In genomic region chr18:27854631-27855030, GRCh38 we compare ENCODE assay signal across 19 cellular contexts.
"Had no signal": no experiment of that assay in that cellular context is flagged by ENCODE, and none has a peak within 500 bp of the region (broad histone marks: within the 10 kb centered on the region; RNA-seq: fewer than 3 reads in every experiment).

No MANE protein-coding gene starts in this region.

- H3K4me2 ChIP-seq: SK-N-SH had no signal

- ATAC-seq: Panc1, PC-3, T-cell had no signal

- DNase-seq: NCI-H1092, NCI-H1105 treated with DMSO at 0.1 percent for 48 hours, NCI-H1417 treated with DMSO at 0.1 percent for 48 hours, NCI-H146, NCI-H1694 treated with DMSO at 0.1 percent for 48 hours, NCI-H1930, NCI-H2081, NCI-H2107, NCI-H2227 treated with DMSO at 0.1 percent for 48 hours, NCI-H524, NCI-H526 treated with DMSO at 0.1 percent for 48 hours, NCI-H748 treated with DMSO at 0.1 percent for 48 hours, PC-3, SHP77, SK-N-SH, SW 1271, T-cell had no signal

- H3K9ac ChIP-seq: SK-N-SH had no signal

- H3K9me3 ChIP-seq: SK-N-SH had no signal

- H3K27ac ChIP-seq: RWPE1 had no signal
